ENCODE assay signal across 16 cellular contexts in genomic region chr11:17280494-17281127, GRCh38. TPM values are rescaled to one million over a fixed set of nuclear protein-coding genes. Genes with fewer than 3 reads are reported as not detected.
DNase-seq lines count a peak whose midpoint lies in the region; ATAC-seq, FAIRE-seq and TF ChIP-seq lines count a peak whose summit lies in the region.
"Had no signal": no experiment of that assay in that cellular context is flagged by ENCODE, and none has a peak within 500 bp of the region (broad histone marks: within the 10 kb centered on the region; RNA-seq: fewer than 3 reads in every experiment).

No MANE protein-coding gene starts in this region.

- H4K20me1 ChIP-seq in keratinocyte (ENCODE audit: control insufficient read depth, extremely low read depth, insufficient read depth, low read length): no peaks in the 10 kb centered on the region

- dilution Hi-C loops in keratinocyte (cut with MboI; ENCODE audit: extremely low pct_ligation_motif_present, low sequenced_read_pairs): no loop called here

- peaks cover 52% of the 10 kb centered on the region for H3K4me1 Mint-ChIP-seq in activated T-cell treated with anti-CD3 and anti-CD28 coated beads, Interleukin-2, amount 50 U/mL, for 4 hours (ENCODE audit: low read depth)
- H3K4me1 Mint-ChIP-seq in activated T-helper 2 cell treated with anti-CD3 and anti-CD28 coated beads, Interferon-gamma antibody, Interleukin-2, Interleukin-4, amounts not matched to agents 10 μg/mL and 5 μg/mL and 100 μg/mL, durations not matched to agents 14 hours and 24 hours and 36 hours (ENCODE audit: low read depth): peaks cover 43% of the 10 kb centered on the region

- no peaks in the 10 kb centered on the region for H3K27me3 Mint-ChIP-seq in activated T-cell treated with anti-CD3 and anti-CD28 coated beads, Interleukin-2, amount 50 U/mL, for 4 hours (ENCODE audit: low read depth)
- H3K27me3 Mint-ChIP-seq in activated T-helper 2 cell treated with anti-CD3 and anti-CD28 coated beads, Interferon-gamma antibody, Interleukin-2, Interleukin-4, amounts not matched to agents 10 μg/mL and 5 μg/mL and 100 μg/mL, durations not matched to agents 14 hours and 24 hours and 36 hours (ENCODE audit: low read depth): no peaks in the 10 kb centered on the region

- FAIRE-seq in keratinocyte (lab: Jason Lieb, UNC): no peak

- intact Hi-C loops in activated T-helper 2 cell treated with anti-CD3 and anti-CD28 coated beads, Interferon-gamma antibody, Interleukin-2, Interleukin-4, amounts not matched to agents 10 μg/mL and 5 μg/mL and 100 μg/mL, durations not matched to agents 14 hours and 24 hours and 36 hours (cut with micrococcal nuclease): no loop called here

- no peak overlapping the region for H2AFZ ChIP-seq in keratinocyte (ENCODE audit: control insufficient read depth, low read length)

- no peaks in the 10 kb centered on the region for H3K9me3 ChIP-seq in keratinocyte (ENCODE audit: control insufficient read depth, low read depth, low read length)
- H3K9me3 ChIP-seq: left lung, mucosa of descending colon, upper lobe of left lung had no signal

- peaks cover 0 to 1% of the 10 kb centered on the region in 2 experiments for H3K36me3 ChIP-seq in keratinocyte (ENCODE audit: control insufficient read depth in 2 of 2, extremely low read depth in 1 of 2, insufficient read depth in 2 of 2, low read length in 2 of 2)

- peak overlapping the region; percentile 21 for H3K4me3 Mint-ChIP-seq in activated T-cell treated with anti-CD3 and anti-CD28 coated beads, Interleukin-2, amount 50 U/mL, for 4 hours
- H3K4me3 Mint-ChIP-seq in activated T-helper 2 cell treated with anti-CD3 and anti-CD28 coated beads, Interferon-gamma antibody, Interleukin-2, Interleukin-4, amounts not matched to agents 10 μg/mL and 5 μg/mL and 100 μg/mL, durations not matched to agents 14 hours and 24 hours and 36 hours (ENCODE audit: low read depth): peak overlapping the region; percentile 21
- H3K4me3 Mint-ChIP-seq: IgD-negative memory B cell had no signal

- DNase-seq in activated T-cell treated with anti-CD3 and anti-CD28 coated beads, Interleukin-2, amount 50 U/mL, for 4 hours: no peak
- DNase-seq in activated T-cell treated with anti-CD3 and anti-CD28 coated beads for 4 hours: no peak
- DNase-seq in HL-60 (ENCODE audit: low read depth in 1 of 2, low spot score in 1 of 2): peak in 1 of 2 experiments; percentile 49
- no peak for DNase-seq in activated T-helper 2 cell treated with anti-CD3 and anti-CD28 coated beads, Interferon-gamma antibody, Interleukin-2, Interleukin-4, amounts not matched to agents 10 μg/mL and 5 μg/mL and 100 μg/mL, durations not matched to agents 14 hours and 24 hours and 36 hours (ENCODE audit: low spot score)
- no peak for DNase-seq in keratinocyte (ENCODE audit: low read depth, low spot score)
- DNase-seq in stimulated activated CD4-positive, alpha-beta T cell treated with anti-CD3 and anti-CD28 coated beads, Interleukin-2, amount 100 ng/mL, for 48 hours: no peak
- DNase-seq: H7; left lung; mucosa of descending colon; NCI-H1092; NCI-H2029 treated with DMSO at 0.1 percent for 48 hours; stimulated activated naive CD4-positive, alpha-beta T cell; upper lobe of left lung had no signal

- no peak for ATAC-seq in activated T-cell treated with anti-CD3 and anti-CD28 coated beads, Interleukin-2, amount 50 U/mL, for 4 hours
- ATAC-seq in GM21390 (IDR thresholded peaks at IDR 0.05; ENCODE audit: unreplicated experiment) (no peak), GM19395 (IDR thresholded peaks at IDR 0.05; ENCODE audit: unreplicated experiment) (no peak)
- ATAC-seq: left lung, mucosa of descending colon had no signal

- H3K27ac ChIP-seq in HL-60 (replicated peaks): peak overlapping the region; percentile 99
- no peak overlapping the region for H3K27ac ChIP-seq in keratinocyte (ENCODE audit: control insufficient read depth, insufficient read depth, low read length)
- H3K27ac ChIP-seq: upper lobe of left lung had no signal

- H3K9me3 Mint-ChIP-seq in activated T-cell treated with anti-CD3 and anti-CD28 coated beads, Interleukin-2, amount 50 U/mL, for 4 hours: no peaks in the 10 kb centered on the region
- peaks cover 4% of the 10 kb centered on the region for H3K9me3 Mint-ChIP-seq in activated T-helper 2 cell treated with anti-CD3 and anti-CD28 coated beads, Interferon-gamma antibody, Interleukin-2, Interleukin-4, amounts not matched to agents 10 μg/mL and 5 μg/mL and 100 μg/mL, durations not matched to agents 14 hours and 24 hours and 36 hours
- H3K9me3 Mint-ChIP-seq: IgD-negative memory B cell had no signal

- no peaks in the 10 kb centered on the region for H3K27me3 ChIP-seq in HL-60 (ENCODE audit: insufficient read depth, poor library complexity, severe bottlenecking)
- H3K27me3 ChIP-seq in keratinocyte (ENCODE audit: control insufficient read depth, extremely low read depth, insufficient read depth, low read length): no peaks in the 10 kb centered on the region
- H3K27me3 ChIP-seq: left lung, upper lobe of left lung had no signal

- TF ChIP-seq CTCF in HL-60 (IDR thresholded peaks at IDR 0.05; ENCODE audit: insufficient read depth, low read length) (no peak), keratinocyte (optimal IDR thresholded peaks at IDR 0.05 in 1 of 3, IDR thresholded peaks at IDR 0.05 in 1 of 3, conservative IDR thresholded peaks at IDR 0.05 in 1 of 3; ENCODE audit: extremely low read depth in 1 of 3, insufficient read depth in 2 of 3, low read length in 3 of 3) (no peak)

- peaks cover 6% of the 10 kb centered on the region for H3K79me2 ChIP-seq in keratinocyte (ENCODE audit: control insufficient read depth, insufficient read depth, low read length)

- H3K36me3 Mint-ChIP-seq in activated T-cell treated with anti-CD3 and anti-CD28 coated beads, Interleukin-2, amount 50 U/mL, for 4 hours (ENCODE audit: insufficient read depth): no peaks in the 10 kb centered on the region
- H3K36me3 Mint-ChIP-seq in activated T-helper 2 cell treated with anti-CD3 and anti-CD28 coated beads, Interferon-gamma antibody, Interleukin-2, Interleukin-4, amounts not matched to agents 10 μg/mL and 5 μg/mL and 100 μg/mL, durations not matched to agents 14 hours and 24 hours and 36 hours (ENCODE audit: low read depth): peaks cover 50% of the 10 kb centered on the region
- H3K36me3 Mint-ChIP-seq: IgD-negative memory B cell had no signal

- no peak overlapping the region for H3K27ac Mint-ChIP-seq in activated T-helper 2 cell treated with anti-CD3 and anti-CD28 coated beads, Interferon-gamma antibody, Interleukin-2, Interleukin-4, amounts not matched to agents 10 μg/mL and 5 μg/mL and 100 μg/mL, durations not matched to agents 14 hours and 24 hours and 36 hours
- H3K27ac Mint-ChIP-seq: IgD-negative memory B cell had no signal

- no peak overlapping the region for H3K9ac ChIP-seq in keratinocyte (ENCODE audit: control insufficient read depth, extremely low read depth, insufficient read depth, low read length)

- peak overlapping the region; percentile 1 for H3K4me2 ChIP-seq in keratinocyte (ENCODE audit: control insufficient read depth, extremely low read depth, insufficient read depth, low read depth, low read length)

- H3K4me1 ChIP-seq in keratinocyte (ENCODE audit: control insufficient read depth, extremely low read depth, insufficient read depth, low read length): peaks cover 10% of the 10 kb centered on the region

- H3K4me3 ChIP-seq in HL-60 (replicated peaks; ENCODE audit: insufficient read depth, low read length) (no peak overlapping the region), keratinocyte (ENCODE audit: control insufficient read depth in 2 of 3, extremely low read depth in 1 of 3, insufficient read depth in 2 of 3, low read depth in 1 of 3, low read length in 3 of 3) (no peak overlapping the region)
- H3K4me3 ChIP-seq: left lung, mucosa of descending colon, upper lobe of left lung had no signal

- no peaks in the 10 kb centered on the region for H3K9me1 ChIP-seq in keratinocyte (ENCODE audit: control insufficient read depth, extremely low read depth, insufficient read depth, low read length)

RNA-seq across cellular contexts. Expression of gene NUCB2, which starts 4.1 kb away (rescaled TPM):
- total RNA-seq in activated T-cell treated with anti-CD3 and anti-CD28 coated beads, Interleukin-2, amount 50 U/mL, for 4 hours: 10 to 100 TPM; 18.5 to 22.3 (median 19.6) TPM
- total RNA-seq in activated T-helper 2 cell treated with anti-CD3 and anti-CD28 coated beads, Interferon-gamma antibody, Interleukin-2, Interleukin-4, amounts not matched to agents 10 μg/mL and 5 μg/mL and 100 μg/mL, durations not matched to agents 14 hours and 24 hours and 36 hours: 99.4 and 106 TPM in 2 replicates
- 23.2 to 44.2 TPM (median 39.0 TPM) in 3 replicates for polyA plus RNA-seq in keratinocyte
- polyA plus RNA-seq in keratinocyte (2011; ENCODE audit: low read depth): 92.4 TPM
- 22.2 and 32.6 TPM in 2 replicates for polyA plus RNA-seq in keratinocyte (2011; cell fraction: cytosol; rRNA removed)
- polyA plus RNA-seq in keratinocyte (2011; cell fraction: nucleus; rRNA removed): 23.2 and 32.7 TPM in 2 replicates
- polyA plus RNA-seq in keratinocyte (2012; ENCODE audit: low replicate concordance): 23.1 and 58.6 TPM in 2 replicates
- polyA minus RNA-seq in keratinocyte: 11.5 to 36.1 TPM (median 18.2 TPM) in 3 replicates
- 29.7 TPM for polyA minus RNA-seq in keratinocyte (2011; cell fraction: cytosol; rRNA and poly(A)+ RNA removed)
- 11.2 and 26.5 TPM in 2 replicates for polyA minus RNA-seq in keratinocyte (2011; cell fraction: nucleus; rRNA and poly(A)+ RNA removed)
